In genomic region chr19:3586707-3587346, GRCh38 we compare ENCODE assay signal across 1 cellular context.
TF ChIP-seq lines count a peak whose summit lies in the region.

No MANE protein-coding gene starts in this region.

TF ChIP-seq in HepG2, 621 proteins besides CTCF, POLR2A, EP300 and RAD21:
- TF ChIP-seq LRRFIP1 (CRISPR knock-in tag; conservative IDR thresholded peaks at IDR 0.05): no peak
- no peak for TF ChIP-seq ZNF354B (CRISPR knock-in tag; IDR thresholded peaks at IDR 0.05)
- no peak for TF ChIP-seq CREM (IDR thresholded peaks at IDR 0.05)
- no peak for TF ChIP-seq CREM (CRISPR knock-in tag; IDR thresholded peaks at IDR 0.05)
- TF ChIP-seq, protein P1, sequence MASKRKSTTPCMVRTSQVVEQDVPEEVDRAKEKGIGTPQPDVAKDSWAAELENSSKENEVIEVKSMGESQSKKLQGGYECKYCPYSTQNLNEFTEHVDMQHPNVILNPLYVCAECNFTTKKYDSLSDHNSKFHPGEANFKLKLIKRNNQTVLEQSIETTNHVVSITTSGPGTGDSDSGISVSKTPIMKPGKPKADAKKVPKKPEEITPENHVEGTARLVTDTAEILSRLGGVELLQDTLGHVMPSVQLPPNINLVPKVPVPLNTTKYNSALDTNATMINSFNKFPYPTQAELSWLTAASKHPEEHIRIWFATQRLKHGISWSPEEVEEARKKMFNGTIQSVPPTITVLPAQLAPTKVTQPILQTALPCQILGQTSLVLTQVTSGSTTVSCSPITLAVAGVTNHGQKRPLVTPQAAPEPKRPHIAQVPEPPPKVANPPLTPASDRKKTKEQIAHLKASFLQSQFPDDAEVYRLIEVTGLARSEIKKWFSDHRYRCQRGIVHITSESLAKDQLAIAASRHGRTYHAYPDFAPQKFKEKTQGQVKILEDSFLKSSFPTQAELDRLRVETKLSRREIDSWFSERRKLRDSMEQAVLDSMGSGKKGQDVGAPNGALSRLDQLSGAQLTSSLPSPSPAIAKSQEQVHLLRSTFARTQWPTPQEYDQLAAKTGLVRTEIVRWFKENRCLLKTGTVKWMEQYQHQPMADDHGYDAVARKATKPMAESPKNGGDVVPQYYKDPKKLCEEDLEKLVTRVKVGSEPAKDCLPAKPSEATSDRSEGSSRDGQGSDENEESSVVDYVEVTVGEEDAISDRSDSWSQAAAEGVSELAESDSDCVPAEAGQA (IDR thresholded peaks at IDR 0.05; ENCODE audit: low read depth): no peak
- TF ChIP-seq, protein P1 (CRISPR knock-in tag; IDR thresholded peaks at IDR 0.05; ENCODE audit: borderline replicate concordance): no peak
- no peak for TF ChIP-seq KDM3A (CRISPR knock-in tag; IDR thresholded peaks at IDR 0.05; ENCODE audit: low read depth)
- no peak for TF ChIP-seq ZBTB2 (CRISPR knock-in tag; IDR thresholded peaks at IDR 0.05; ENCODE audit: low read depth)
- TF ChIP-seq RFX5 (IDR thresholded peaks at IDR 0.05; ENCODE audit: low read depth, low read length): no peak
- no peak for TF ChIP-seq NR2F2 (IDR thresholded peaks at IDR 0.05; ENCODE audit: borderline replicate concordance, low read depth)
- no peak for TF ChIP-seq NFIC (IDR thresholded peaks at IDR 0.05; ENCODE audit: low read length)
- no peak for TF ChIP-seq JUND (CRISPR knock-in tag; IDR thresholded peaks at IDR 0.05)
